Comparison of ENCODE assay signal across 9 cellular contexts in genomic region chr4:1443688-1444172, GRCh38. TPM values are rescaled to one million over a fixed set of nuclear protein-coding genes. Genes with fewer than 3 reads are reported as not detected.
"Had no signal": no experiment of that assay in that cellular context is flagged by ENCODE, and none has a peak within 500 bp of the region (broad histone marks: within the 10 kb centered on the region; RNA-seq: fewer than 3 reads in every experiment).

No MANE protein-coding gene starts in this region.

RNA-seq across cellular contexts. Expression of gene NKX1-1, which starts 37.5 kb away (rescaled TPM):
- total RNA-seq: LHCN-M2, MCF 10A, NCI-H460, OCI-LY7, PC-9, Right ventricle myocardium inferior, RPMI7951, SJCRH30, SK-MEL-5 had no signal
